Comparison of ENCODE assay signal across 21 cellular contexts in the genomic region with DNA sequence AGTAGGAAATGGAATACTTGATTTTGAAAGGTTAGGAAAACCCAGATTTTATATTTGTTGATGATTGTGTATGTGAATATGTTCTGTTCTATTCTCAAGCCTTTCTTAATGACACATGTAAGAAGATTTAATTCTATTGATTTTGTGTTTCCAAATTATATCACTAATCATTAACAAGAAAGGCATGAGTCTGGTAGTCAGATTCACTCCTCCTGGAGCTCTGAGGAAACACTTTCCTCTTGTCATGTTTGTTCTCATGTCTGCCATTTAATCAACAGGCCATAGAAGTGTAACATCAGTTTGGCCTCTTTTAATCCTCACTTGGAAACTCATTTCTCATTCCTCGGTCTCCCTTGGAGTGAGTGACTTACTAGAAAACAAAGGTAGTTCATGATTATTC. TPM values are rescaled to one million over a fixed set of nuclear protein-coding genes. Genes with fewer than 3 reads are reported as not detected.
DNase-seq lines count a peak whose midpoint lies in the region; ATAC-seq, FAIRE-seq and TF ChIP-seq lines count a peak whose summit lies in the region.
"Had no signal": no experiment of that assay in that cellular context is flagged by ENCODE, and none has a peak within 500 bp of the region (broad histone marks: within the 10 kb centered on the region; RNA-seq: fewer than 3 reads in every experiment).

No MANE protein-coding gene starts in this region.

- TF ChIP-seq CTCF in heart left ventricle (IDR thresholded peaks at IDR 0.05) (no peak), right lobe of liver (IDR thresholded peaks at IDR 0.05) (no peak), HepG2 (CRISPR knock-in tag; IDR thresholded peaks at IDR 0.05) (no peak)

- no peak for TF ChIP-seq EP300 in HepG2 (IDR thresholded peaks at IDR 0.05; ENCODE audit: low read depth in 2 of 2, low read length in 2 of 2)
- TF ChIP-seq EP300 in HepG2 (CRISPR knock-in tag; IDR thresholded peaks at IDR 0.05; ENCODE audit: borderline replicate concordance) = no peak

- in situ Hi-C loops in HepG2 (cut with HindIII; ENCODE audit: extremely low pct_ligation_motif_present, low pct_unique_long_range_greater_than_20kb) = no loop called here

- intact Hi-C loops in heart left ventricle (cut with DNase I) = no loop called here
- intact Hi-C loops in left ventricle myocardium superior (cut with micrococcal nuclease) = no loop called here
- intact Hi-C loops in right lobe of liver (cut with DNase I) = no loop called here
- intact Hi-C loops in HepG2 (cut with micrococcal nuclease; ENCODE audit: unreplicated experiment) = no loop called here

- CTCF ChIA-PET in HepG2 (lab: Yijun Ruan, JAX; ENCODE audit: low intra/inter-chr PET ratio, low total read pairs) = no interaction called here

- ATAC-seq in heart left ventricle (no peak), left ventricle myocardium superior (no peak), right lobe of liver (peak in 3 of 4 donors; percentile 35 to 52 (median 47)), HepG2 (no peak)

- H3K79me2 ChIP-seq in HepG2 (ENCODE audit: insufficient read depth, low read length) = no peaks in the 10 kb centered on the region

- BruUV-seq in HepG2 (replicated peaks; lab: Mats Ljungman, UMichigan) = no TSS peak

- no peaks in the 10 kb centered on the region for H3K9me3 ChIP-seq in heart left ventricle
- no peaks in the 10 kb centered on the region for H3K9me3 ChIP-seq in right lobe of liver
- no peaks in the 10 kb centered on the region for H3K9me3 ChIP-seq in HepG2 (ENCODE audit: low read length)
- no peaks in the 10 kb centered on the region for H3K9me3 ChIP-seq in effector memory CD4-positive, alpha-beta T cell (ENCODE audit: control insufficient read depth, low read length)
- H3K9me3 ChIP-seq: A549, HAP-1 had no signal

- peaks cover 0 to 21% (median 3%) of the 10 kb centered on the region in 12 donors for H3K4me1 ChIP-seq in heart left ventricle
- peaks cover 0 to 4% (median 0%) of the 10 kb centered on the region in 4 donors for H3K4me1 ChIP-seq in right lobe of liver
- peaks cover 24% of the 10 kb centered on the region for H3K4me1 ChIP-seq in HepG2 (ENCODE audit: insufficient read depth, low read length)
- no peaks in the 10 kb centered on the region for H3K4me1 ChIP-seq in effector memory CD4-positive, alpha-beta T cell (ENCODE audit: control insufficient read depth, insufficient read depth, low read length, poor library complexity, severe bottlenecking)
- H3K4me1 ChIP-seq: A549, HAP-1 had no signal

- peak overlapping the region in 9 of 12 donors; percentile 0 to 78 (median 52) for H3K27ac ChIP-seq in heart left ventricle
- no peak overlapping the region for H3K27ac ChIP-seq in right lobe of liver
- H3K27ac ChIP-seq in HepG2 (ENCODE audit: extremely low read length, insufficient read depth, low read length) = no peak overlapping the region
- no peak overlapping the region for H3K27ac ChIP-seq in effector memory CD4-positive, alpha-beta T cell (ENCODE audit: insufficient read depth, low read length, poor library complexity, severe bottlenecking)
- H3K27ac ChIP-seq: A549 had no signal

- no peak overlapping the region for H2AFZ ChIP-seq in HepG2 (ENCODE audit: low read length)
- H2AFZ ChIP-seq: GM23338 had no signal

- FAIRE-seq in HepG2 (lab: Jason Lieb, UNC) = no peak
- FAIRE-seq: A549, GM12891, GM18507, H54 had no signal

- no peak for TF ChIP-seq POLR2A in heart left ventricle (IDR thresholded peaks at IDR 0.05)
- TF ChIP-seq POLR2A in right lobe of liver (IDR thresholded peaks at IDR 0.05) = no peak
- no peak for TF ChIP-seq POLR2A in HepG2 (IDR thresholded peaks at IDR 0.05; ENCODE audit: insufficient read depth in 1 of 2, low read depth in 2 of 2, low read length in 2 of 2)

- H3K9ac ChIP-seq in HepG2 (ENCODE audit: insufficient read depth, low read depth, low read length) = no peak overlapping the region

- TF ChIP-seq RAD21 in HepG2 (CRISPR knock-in tag; IDR thresholded peaks at IDR 0.05) = no peak

- H3K4me3 ChIP-seq in heart left ventricle (peak overlapping the region in 8 of 12 donors; percentile 0 to 37 (median 24)), right lobe of liver (no peak overlapping the region), HepG2 (replicated peaks in 1 of 3; ENCODE audit: insufficient read depth in 1 of 3, low read depth in 2 of 3, low read length in 3 of 3) (no peak overlapping the region)
- no peak overlapping the region for H3K4me3 ChIP-seq in effector memory CD4-positive, alpha-beta T cell (ENCODE audit: insufficient read depth, low read depth, low read length, poor library complexity, severe bottlenecking)
- H3K4me3 ChIP-seq: A549, GM23338, HAP-1 had no signal

- H4K20me1 ChIP-seq in HepG2 (ENCODE audit: insufficient read depth, low read length) = no peaks in the 10 kb centered on the region

- peaks cover 0 to 52% (median 0%) of the 10 kb centered on the region in 9 donors for H3K36me3 ChIP-seq in heart left ventricle
- H3K36me3 ChIP-seq in right lobe of liver = peaks cover 0 to 63% (median 11%) of the 10 kb centered on the region in 4 donors
- peaks cover 7 to 39% of the 10 kb centered on the region in 2 experiments for H3K36me3 ChIP-seq in HepG2 (replicated peaks in 1 of 2; ENCODE audit: control insufficient read depth in 1 of 2, insufficient read depth in 2 of 2, low read length in 2 of 2)
- peaks cover 53% of the 10 kb centered on the region for H3K36me3 ChIP-seq in effector memory CD4-positive, alpha-beta T cell (ENCODE audit: control insufficient read depth, insufficient read depth, low read length)
- H3K36me3 ChIP-seq: HAP-1 had no signal

- H3K4me2 ChIP-seq in HepG2 (ENCODE audit: low read depth, low read length) = no peak overlapping the region
- H3K4me2 ChIP-seq: A549, GM23338 had no signal

- POLR2A ChIA-PET in HepG2 (lab: Yijun Ruan, JAX) = no interaction called here

- H3K27me3 ChIP-seq in heart left ventricle (no peaks in the 10 kb centered on the region), right lobe of liver (no peaks in the 10 kb centered on the region), HepG2 (ENCODE audit: control insufficient read depth in 1 of 2, insufficient read depth in 2 of 2, low read length in 2 of 2) (no peaks in the 10 kb centered on the region)
- H3K27me3 ChIP-seq in effector memory CD4-positive, alpha-beta T cell (replicated peaks; ENCODE audit: control insufficient read depth, insufficient read depth, low read length, poor library complexity, severe bottlenecking) = no peaks in the 10 kb centered on the region

- 87 to 93% (median 91%) methylated on average over 1 of the region's 1 CpG for WGBS in heart left ventricle, 4 donors
- 100% methylated on average over 1 of the region's 1 CpG for WGBS in right lobe of liver (ENCODE audit: insufficient coverage, low coverage, low lambda C conversion rate, missing lambda C conversion rate)
- WGBS in HepG2 (ENCODE audit: low lambda C conversion rate) = 100% methylated on average over 1 of the region's 1 CpG

- DNase-seq in heart left ventricle (no peak), left ventricle myocardium superior (no peak), right lobe of liver (no peak), HepG2 (ENCODE audit: low spot score) (no peak), renal cortical epithelial cell (ENCODE audit: low read depth) (peak; percentile 53)
- no peak for DNase-seq in effector memory CD4-positive, alpha-beta T cell
- DNase-seq: 8988T; C1 segment of cervical spinal cord; Calu3; CD4-positive, alpha-beta memory T cell; COR-L47; DMS53; DMS79 treated with DMSO at 0.1 percent for 48 hours; GF-D8; HFFc6 had no signal

RNA-seq across cellular contexts. Expression of a gene that starts 40.6 kb away (rescaled TPM):
- total RNA-seq in heart left ventricle (10 to 100 TPM in 7 of 9 donors, 1 to 10 TPM in 2; 8.6 to 28.2 (median 13.6) TPM), left ventricle myocardium superior (7.2 TPM), right lobe of liver (10 to 100 TPM in 5 of 6 experiments, 1 to 10 TPM in 1; 3.5 to 18.4 (median 11.4) TPM), HepG2 (2016; rRNA removed; fragmentation: Illumina TruSeq; extraction: Trizol) (4.6 and 8.3 TPM in 2 replicates), renal cortical epithelial cell (14.4 and 80.5 TPM in 2 replicates)
- polyA plus RNA-seq in heart left ventricle (10 to 100 TPM in 1 of 2 donors, 1 to 10 TPM in 1; 2.5 to 19.3 TPM), HepG2 (2011; rRNA removed) (12.3 and 13.6 TPM in 2 replicates)
- 0.40 and 0.97 TPM in 2 replicates for total RNA-seq in HepG2 (2016; cell fraction: cytosol; rRNA removed; fragmentation: Illumina TruSeq; extraction: Trizol; ENCODE audit: low read depth)
- total RNA-seq in HepG2 (2016; cell fraction: insoluble cytoplasmic fraction; rRNA removed; fragmentation: Illumina TruSeq; extraction: Trizol) = 5.0 and 8.5 TPM in 2 replicates
- 3.6 and 3.7 TPM in 2 replicates for total RNA-seq in HepG2 (2016; cell fraction: membrane; rRNA removed; fragmentation: Illumina TruSeq; extraction: Trizol)
- 9.1 and 9.6 TPM in 2 replicates for total RNA-seq in HepG2 (2016; cell fraction: nucleus; rRNA removed; fragmentation: Illumina TruSeq; extraction: Trizol)
- 10.7 and 16.3 TPM in 2 replicates for polyA plus RNA-seq in HepG2 (2011; cell fraction: cytosol; rRNA removed)
- 2.4 and 3.8 TPM in 2 replicates for polyA plus RNA-seq in HepG2 (2011; cell fraction: nucleus; rRNA removed)
- 5.7 and 5.9 TPM in 2 replicates for polyA plus RNA-seq in HepG2 (2012)
- 0.66 and 0.90 TPM in 2 replicates for polyA plus RNA-seq in HepG2 (2016; cell fraction: cytosol; fragmentation: Illumina TruSeq; extraction: Trizol; ENCODE audit: low read depth)
- polyA plus RNA-seq in HepG2 (2016; cell fraction: insoluble cytoplasmic fraction; fragmentation: Illumina TruSeq; extraction: Trizol; ENCODE audit: low read depth) = 5.5 and 5.8 TPM in 2 replicates
- polyA plus RNA-seq in HepG2 (2016; cell fraction: membrane; fragmentation: Illumina TruSeq; extraction: Trizol; ENCODE audit: low read depth) = 1.6 and 2.1 TPM in 2 replicates
- 10.9 and 12.9 TPM in 2 replicates for polyA plus RNA-seq in HepG2 (2016; cell fraction: nucleus; fragmentation: Illumina TruSeq; extraction: Trizol; ENCODE audit: insufficient read depth, low read depth)
- polyA minus RNA-seq in HepG2 (2011; rRNA and poly(A)+ RNA removed; ENCODE audit: low replicate concordance) = 1.3 and 28.5 TPM in 2 replicates
- 8.1 and 10.8 TPM in 2 replicates for polyA minus RNA-seq in HepG2 (2011; cell fraction: cytosol; rRNA and poly(A)+ RNA removed)
- polyA minus RNA-seq in HepG2 (2011; cell fraction: nucleus; rRNA and poly(A)+ RNA removed) = 4.8 and 6.0 TPM in 2 replicates

RNA-seq across cellular contexts. Expression of a gene that starts 52.2 kb away (rescaled TPM):
- 1 to 10 TPM in 3 of 9 donors, under 1 TPM in 6; 0.16 to 1.7 (median 0.77) TPM for total RNA-seq in heart left ventricle
- under 1 TPM; 0.08 to 0.42 TPM for polyA plus RNA-seq in heart left ventricle
- 0.27 TPM for total RNA-seq in left ventricle myocardium superior
- total RNA-seq in right lobe of liver = 1 to 10 TPM in 3 of 6 experiments, under 1 TPM in 2, not detected in 1; 0.09 to 2.1 (median 1.6) TPM
- total RNA-seq in HepG2 (2016; rRNA removed; fragmentation: Illumina TruSeq; extraction: Trizol) = not detected in 2 replicates
- not detected in 2 replicates for total RNA-seq in HepG2 (2016; cell fraction: cytosol; rRNA removed; fragmentation: Illumina TruSeq; extraction: Trizol; ENCODE audit: low read depth)
- total RNA-seq in HepG2 (2016; cell fraction: insoluble cytoplasmic fraction; rRNA removed; fragmentation: Illumina TruSeq; extraction: Trizol) = not detected in 2 replicates
- not detected in 2 replicates for total RNA-seq in HepG2 (2016; cell fraction: membrane; rRNA removed; fragmentation: Illumina TruSeq; extraction: Trizol)
- total RNA-seq in HepG2 (2016; cell fraction: nucleus; rRNA removed; fragmentation: Illumina TruSeq; extraction: Trizol) = not detected in 2 replicates
- not detected in 2 replicates for polyA plus RNA-seq in HepG2 (2011; rRNA removed)
- polyA plus RNA-seq in HepG2 (2011; cell fraction: cytosol; rRNA removed) = not detected in 2 replicates
- polyA plus RNA-seq in HepG2 (2011; cell fraction: nucleus; rRNA removed) = not detected in 2 replicates
- 0.05 and 0.09 TPM in 2 replicates for polyA plus RNA-seq in HepG2 (2012)
- not detected in 2 replicates for polyA plus RNA-seq in HepG2 (2016; cell fraction: cytosol; fragmentation: Illumina TruSeq; extraction: Trizol; ENCODE audit: low read depth)
- not detected in 2 replicates for polyA plus RNA-seq in HepG2 (2016; cell fraction: insoluble cytoplasmic fraction; fragmentation: Illumina TruSeq; extraction: Trizol; ENCODE audit: low read depth)
- not detected in 2 replicates for polyA plus RNA-seq in HepG2 (2016; cell fraction: membrane; fragmentation: Illumina TruSeq; extraction: Trizol; ENCODE audit: low read depth)
- not detected in 2 replicates for polyA plus RNA-seq in HepG2 (2016; cell fraction: nucleus; fragmentation: Illumina TruSeq; extraction: Trizol; ENCODE audit: insufficient read depth, low read depth)
- polyA minus RNA-seq in HepG2 (2011; rRNA and poly(A)+ RNA removed; ENCODE audit: low replicate concordance) = 0.58 TPM in 1 of 2 replicates, not detected in the other
- not detected in 2 replicates for polyA minus RNA-seq in HepG2 (2011; cell fraction: cytosol; rRNA and poly(A)+ RNA removed)
- polyA minus RNA-seq in HepG2 (2011; cell fraction: nucleus; rRNA and poly(A)+ RNA removed) = not detected in 2 replicates
- 0.17 and 0.99 TPM in 2 replicates for total RNA-seq in renal cortical epithelial cell
- total RNA-seq: Calu3; CD4-positive, alpha-beta memory T cell had no signal

Comparison
In these comparisons a context has a peak if more than half of its experiments do, and no peak if none do; other contexts are left out.
1. ATAC-seq: peak in right lobe of liver (3 of 4); none in heart left ventricle (0 of 4), left ventricle myocardium superior (single experiment) and HepG2 (single experiment).
2. H3K27ac ChIP-seq: peak in heart left ventricle (9 of 12); none in right lobe of liver (0 of 3), HepG2 (single experiment) and effector memory CD4-positive, alpha-beta T cell (single experiment).
3. H3K4me3 ChIP-seq: peak in heart left ventricle (8 of 12); none in right lobe of liver (0 of 3), HepG2 (0 of 3) and effector memory CD4-positive, alpha-beta T cell (single experiment).